In genomic region chr3:139388077-139388476, GRCh38 we compare ENCODE assay signal across 9 cellular contexts. TPM values are rescaled to one million over a fixed set of nuclear protein-coding genes. Genes with fewer than 3 reads are reported as not detected.
DNase-seq lines count a peak whose midpoint lies in the region; ATAC-seq, FAIRE-seq and TF ChIP-seq lines count a peak whose summit lies in the region.
"Had no signal": no experiment of that assay in that cellular context is flagged by ENCODE, and none has a peak within 500 bp of the region (broad histone marks: within the 10 kb centered on the region; RNA-seq: fewer than 3 reads in every experiment).

No MANE protein-coding gene starts in this region.

- H3K4me3 Mint-ChIP-seq in CD4-positive, alpha-beta T cell = peak overlapping the region; percentile 96
- H3K4me3 Mint-ChIP-seq in chondrocyte (ENCODE audit: unreplicated experiment) (peak overlapping the region; percentile 95), neural crest cell (peak overlapping the region; percentile 98)

- intact Hi-C loops in CD4-positive, alpha-beta T cell (cut with DNase I, micrococcal nuclease) = loop anchor here in 1 of 2 experiments (2.0 to 5.0 kb wide), 2 partner anchors 289 to 1201 kb away; partner anchors contain the start of genes ARMC8 and NMNAT3

- H3K36me3 Mint-ChIP-seq in CD4-positive, alpha-beta T cell (ENCODE audit: low read depth) = peaks cover 34% of the 10 kb centered on the region
- H3K36me3 Mint-ChIP-seq in chondrocyte (ENCODE audit: low read depth) (no peaks in the 10 kb centered on the region), neural crest cell (ENCODE audit: low read depth) (no peaks in the 10 kb centered on the region)

- in situ Hi-C loops in ACHN (cut with HindIII; ENCODE audit: low pct_ligation_motif_present, low pct_unique_long_range_greater_than_20kb, low sequenced_read_pairs) = no loop called here

- H3K9me3 Mint-ChIP-seq in CD4-positive, alpha-beta T cell = no peaks in the 10 kb centered on the region
- H3K9me3 Mint-ChIP-seq in chondrocyte (ENCODE audit: low read depth) (no peaks in the 10 kb centered on the region), neural crest cell (no peaks in the 10 kb centered on the region)

- no peak for ATAC-seq in CD4-positive, alpha-beta T cell (ENCODE audit: poor library complexity)

- peaks cover 68% of the 10 kb centered on the region for H3K4me1 Mint-ChIP-seq in CD4-positive, alpha-beta T cell (ENCODE audit: low read depth)
- H3K4me1 Mint-ChIP-seq in chondrocyte (ENCODE audit: low read depth) (peaks cover 67% of the 10 kb centered on the region), neural crest cell (peaks cover 47% of the 10 kb centered on the region)

- no peak for TF ChIP-seq CTCF in CD4-positive, alpha-beta T cell (IDR thresholded peaks at IDR 0.05)
- TF ChIP-seq CTCF in LNCaP clone FGC (IDR thresholded peaks at IDR 0.05; ENCODE audit: control insufficient read depth, extremely low read depth, insufficient read depth) = no peak
- no peak for TF ChIP-seq CTCF in chondrocyte (IDR thresholded peaks at IDR 0.05)
- TF ChIP-seq CTCF in neural crest cell (conservative IDR thresholded peaks at IDR 0.05) = no peak
- no peak for TF ChIP-seq CTCF in D721Med (IDR thresholded peaks at IDR 0.05; ENCODE audit: insufficient read depth, missing control alignments)

- DNase-seq in CD4-positive, alpha-beta T cell = no peak
- DNase-seq in LNCaP clone FGC (ENCODE audit: low read depth) (no peak), chondrocyte (ENCODE audit: low spot score) (no peak), neural crest cell (ENCODE audit: low read depth, low spot score) (no peak), SIG-M5 treated with dmso at 0.1 percent for 504 hours (lab: John Stamatoyannopoulos, UW; ENCODE audit: unreplicated experiment) (no peak), D721Med (ENCODE audit: insufficient read length, low spot score) (no peak), ACHN (no peak), NCI-H2171 (lab: John Stamatoyannopoulos, UW) (no peak)
- DNase-seq: NCI-H2081 treated with DMSO at 0.1 percent for 48 hours had no signal

- POLR2A ChIA-PET in CD4-positive, alpha-beta T cell (lab: Charles Lee) = interaction anchor here (1.7 kb wide), 1 partner anchor 44 kb away, joined by 6 read pairs; the partner anchor contains the start of gene MRPS22

- H3K27ac Mint-ChIP-seq in CD4-positive, alpha-beta T cell = peak overlapping the region; percentile 58
- H3K27ac Mint-ChIP-seq in chondrocyte (ENCODE audit: unreplicated experiment) = no peak overlapping the region
- no peak overlapping the region for H3K27ac Mint-ChIP-seq in neural crest cell (ENCODE audit: unreplicated experiment)

- CTCF ChIA-PET in CD4-positive, alpha-beta T cell (lab: Charles Lee) = no interaction called here

- peak overlapping the region; percentile 100 for H3K4me3 ChIP-seq in LNCaP clone FGC (ENCODE audit: low read depth, low read length)

- no peak overlapping the region for H3K27ac ChIP-seq in CD4-positive, alpha-beta T cell (ENCODE audit: low read depth, low read length)

- no peaks in the 10 kb centered on the region for H3K27me3 ChIP-seq in CD4-positive, alpha-beta T cell (ENCODE audit: control insufficient read depth, insufficient read depth, low read length)

- H3K9me3 ChIP-seq in CD4-positive, alpha-beta T cell (ENCODE audit: control insufficient read depth, low read length) = no peaks in the 10 kb centered on the region

- FAIRE-seq in D721Med (lab: Jason Lieb, UNC) = no peak

- H3K27me3 Mint-ChIP-seq in CD4-positive, alpha-beta T cell = no peaks in the 10 kb centered on the region
- H3K27me3 Mint-ChIP-seq in chondrocyte (ENCODE audit: low read depth) (no peaks in the 10 kb centered on the region), neural crest cell (ENCODE audit: low read depth) (no peaks in the 10 kb centered on the region)

RNA-seq across cellular contexts. Expression of gene COPB2, which starts 1.4 kb away (rescaled TPM):
- total RNA-seq in CD4-positive, alpha-beta T cell = 10 to 100 TPM; 13.0 to 13.8 TPM
- total RNA-seq in chondrocyte (180 to 275 TPM (median 185 TPM) in 3 replicates), neural crest cell (113 and 114 TPM in 2 replicates)

RNA-seq across cellular contexts. Expression of gene MRPS22, which starts 44.3 kb away (rescaled TPM):
- 10 to 100 TPM; 39.6 to 42.6 TPM for total RNA-seq in CD4-positive, alpha-beta T cell
- 29.5 to 31.2 TPM (median 31.1 TPM) in 3 replicates for total RNA-seq in chondrocyte
- total RNA-seq in neural crest cell = 45.3 and 46.0 TPM in 2 replicates
